Comparison of ENCODE assay signal across 21 cellular contexts in the genomic region with DNA sequence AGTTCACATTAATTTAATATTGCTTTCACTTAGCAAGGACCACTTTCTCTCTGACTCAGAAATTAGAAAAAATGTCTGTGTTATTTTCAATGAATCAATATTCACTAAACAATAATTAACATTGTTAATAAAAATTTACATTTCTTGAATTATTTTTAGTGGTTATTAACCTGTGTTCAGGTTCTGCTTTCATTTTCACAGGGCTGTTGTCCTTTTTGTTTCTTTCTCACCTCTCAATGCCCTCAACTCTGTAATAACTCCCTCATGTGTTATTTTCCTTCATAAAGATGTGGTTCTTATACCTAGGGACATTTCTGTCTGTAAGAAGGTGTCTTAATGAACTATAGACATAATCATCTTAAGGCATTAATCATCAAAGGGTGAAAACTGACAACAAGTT. TPM values are rescaled to one million over a fixed set of nuclear protein-coding genes. Genes with fewer than 3 reads are reported as not detected.
DNase-seq lines count a peak whose midpoint lies in the region; ATAC-seq and TF ChIP-seq lines count a peak whose summit lies in the region.
"Had no signal": no experiment of that assay in that cellular context is flagged by ENCODE, and none has a peak within 500 bp of the region (broad histone marks: within the 10 kb centered on the region; RNA-seq: fewer than 3 reads in every experiment).

No MANE protein-coding gene starts in this region.

- no peaks in the 10 kb centered on the region for H3K9me3 ChIP-seq in PC-9 (ENCODE audit: insufficient read depth, low read depth)

- H3K4me1 ChIP-seq in PC-9 (replicated peaks; ENCODE audit: insufficient read depth), result no peaks in the 10 kb centered on the region

- POLR2A ChIA-PET in PC-9 (lab: Charles Lee; ENCODE audit: unreplicated experiment), result no interaction called here

- no peaks in the 10 kb centered on the region for H3K79me2 ChIP-seq in PC-9 (ENCODE audit: low read depth)

- no peak overlapping the region for H2AFZ ChIP-seq in PC-9
- H2AFZ ChIP-seq: GM23248 had no signal

- no peaks in the 10 kb centered on the region for H4K20me1 ChIP-seq in PC-9 (ENCODE audit: insufficient read depth)

- TF ChIP-seq CTCF in PC-9 (conservative IDR thresholded peaks at IDR 0.05), result no peak

- no TSS peak for BruUV-seq in PC-9 (replicated peaks; lab: Mats Ljungman, UMichigan)

- intact Hi-C loops in PC-9 (cut with micrococcal nuclease; ENCODE audit: unreplicated experiment), result no loop called here
- intact Hi-C loops in Right ventricle myocardium superior (cut with DNase I), result no loop called here

- DNase-seq in NCI-H1694 (lab: John Stamatoyannopoulos, UW) (no peak), PC-9 (no peak), Right ventricle myocardium superior (no peak)
- DNase-seq in stimulated activated CD4-positive, alpha-beta T cell treated with anti-CD3 and anti-CD28 coated beads, Interleukin-12 subunit alpha, Interleukin-12 subunit beta, amount 100 ng/mL, for 4 hours, result no peak
- DNase-seq: AML-193, DMS79, GM23248, HCEC 1CT, MM.1S, NCI-H1092 treated with DMSO at 0.1 percent for 48 hours, NCI-H2107, NCI-H510A, NCI-H774, T-helper 1 cell, T-helper 9 cell had no signal

- no peaks in the 10 kb centered on the region for H3F3A ChIP-seq in PC-9 (ENCODE audit: insufficient read depth, low read depth)

- H3K36me3 ChIP-seq in PC-9 (ENCODE audit: low read depth), result no peaks in the 10 kb centered on the region

- no peaks in the 10 kb centered on the region for H3K9me2 ChIP-seq in PC-9 (ENCODE audit: insufficient read depth)

- no peaks in the 10 kb centered on the region for H3K27me3 ChIP-seq in PC-9 (ENCODE audit: insufficient read depth, low read depth)

- H3K27ac ChIP-seq in PC-9, result no peak overlapping the region
- H3K27ac ChIP-seq: C4-2B, GM23248, RWPE1 had no signal

- H3K4me3 ChIP-seq in PC-9, result no peak overlapping the region
- H3K4me3 ChIP-seq: GM23248 had no signal

- no peak overlapping the region for H3K4me2 ChIP-seq in PC-9

- ATAC-seq in GM18909 (IDR thresholded peaks at IDR 0.05; ENCODE audit: poor library complexity, unreplicated experiment) (peak; percentile 72), GM21447 (IDR thresholded peaks at IDR 0.05; ENCODE audit: unreplicated experiment) (peak; percentile 51), HG03175 (IDR thresholded peaks at IDR 0.05; ENCODE audit: unreplicated experiment) (peak; percentile 76), Right ventricle myocardium superior (ENCODE audit: poor library complexity) (no peak)

- CTCF ChIA-PET in PC-9 (lab: Charles Lee), result no interaction called here

RNA-seq across cellular contexts. Expression of gene PRR27, which starts 43.1 kb away (rescaled TPM):
- total RNA-seq in PC-9 (2021) (not detected in 2 replicates), Right ventricle myocardium superior (not detected)
- total RNA-seq: GM23248, LHCN-M2 had no signal
